ENCODE assay signal across 1 cellular context in the genomic region with DNA sequence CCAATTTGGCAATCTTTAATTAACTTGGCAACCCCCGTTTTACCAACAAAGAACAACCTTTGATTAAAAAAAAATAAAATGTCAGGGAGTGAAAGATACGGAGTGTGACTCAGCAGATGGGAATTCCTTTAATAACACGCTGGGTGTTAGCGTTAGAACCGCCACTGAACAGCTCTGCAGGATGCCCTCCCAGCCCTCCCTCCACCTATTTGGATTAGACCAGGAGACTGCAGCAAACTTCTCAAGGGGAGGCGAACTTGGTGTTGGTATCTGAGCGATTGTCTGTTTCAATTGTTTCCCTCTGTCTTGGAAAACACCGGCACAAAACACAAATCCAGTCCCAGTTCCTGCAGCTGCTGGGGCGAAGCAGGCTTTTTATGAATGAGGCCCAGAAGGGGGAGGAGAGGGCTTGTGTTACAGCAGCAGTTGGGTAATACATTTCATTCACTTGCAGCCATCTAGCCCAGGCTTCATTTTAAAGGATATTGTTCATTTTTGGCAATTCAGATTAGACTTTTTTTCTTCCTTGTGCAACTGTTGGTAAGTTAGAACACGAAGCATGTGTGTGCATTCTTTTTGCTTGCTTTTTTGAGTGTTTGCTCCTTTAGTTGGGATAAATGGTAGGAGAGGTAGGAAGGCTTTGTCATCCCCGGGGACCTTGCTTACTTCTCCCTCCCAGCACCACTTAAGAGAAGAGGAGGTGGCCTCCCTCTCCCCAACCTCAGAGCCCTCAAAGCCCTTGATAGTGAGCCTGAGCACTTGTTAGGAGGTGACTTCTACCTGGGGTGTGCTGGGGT.
TF ChIP-seq lines count a peak whose summit lies in the region.

No MANE protein-coding gene starts in this region.

TF ChIP-seq in SK-N-SH treated with all-trans-retinoic acid at 6 μM for 48 hours, 23 proteins besides CTCF, POLR2A, EP300 and RAD21 (continued from another document):
- no peak for TF ChIP-seq CSDC2 (CRISPR knock-in tag; IDR thresholded peaks at IDR 0.05)
- no peak for TF ChIP-seq TSHZ2 (CRISPR knock-in tag; IDR thresholded peaks at IDR 0.05)
